Comparison of ENCODE assay signal across 9 cellular contexts in the genomic region with DNA sequence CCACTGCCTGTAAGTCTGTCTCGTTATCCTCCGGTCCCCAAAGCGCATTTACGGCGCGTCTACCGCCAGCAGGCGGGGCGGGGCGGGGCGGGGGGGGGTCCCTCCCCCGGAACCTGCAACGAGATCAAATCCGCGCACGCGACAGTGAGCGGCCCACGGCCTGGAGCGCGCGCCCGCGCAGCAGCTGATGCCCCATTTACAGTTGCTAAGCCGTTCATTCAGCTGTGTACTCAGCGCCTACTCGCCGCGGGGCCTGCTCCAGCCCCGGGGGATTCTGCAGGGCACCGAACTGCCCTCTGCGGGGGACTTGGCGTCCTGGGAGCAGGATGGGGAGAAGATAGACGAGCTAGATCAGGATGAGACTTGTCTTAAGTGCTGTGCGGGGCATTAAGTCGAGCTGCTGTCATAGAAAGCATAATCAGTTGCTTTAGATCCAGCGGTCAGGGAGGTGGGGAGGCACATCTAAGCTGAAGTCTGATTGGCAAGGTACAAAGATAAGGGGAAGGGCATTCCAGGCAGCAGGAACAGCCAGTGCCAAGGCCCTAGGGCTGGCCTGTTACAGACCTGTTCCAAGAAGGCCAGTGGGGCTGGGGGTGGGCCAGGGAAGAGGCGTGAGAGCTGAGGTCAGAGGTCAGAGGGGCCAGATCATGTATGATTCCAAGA. TPM values are rescaled to one million over a fixed set of nuclear protein-coding genes. Genes with fewer than 3 reads are reported as not detected.
DNase-seq lines count a peak whose midpoint lies in the region; ATAC-seq lines count a peak whose summit lies in the region.
"Had no signal": no experiment of that assay in that cellular context is flagged by ENCODE, and none has a peak within 500 bp of the region (broad histone marks: within the 10 kb centered on the region; RNA-seq: fewer than 3 reads in every experiment).

No MANE protein-coding gene starts in this region.

- H3K4me1 ChIP-seq in muscle layer of duodenum (ENCODE audit: control insufficient read depth in 1 of 2, insufficient read depth in 2 of 2, low read length in 2 of 2) = peaks cover 3 to 27% of the 10 kb centered on the region in 2 donors

- H3K27ac ChIP-seq in epithelial cell of prostate (peak overlapping the region; percentile 81), muscle layer of duodenum (ENCODE audit: low read length) (no peak overlapping the region)
- H3K27ac ChIP-seq: neutrophil had no signal

- peak overlapping the region; percentile 67 to 83 for H3K4me3 ChIP-seq in muscle layer of duodenum (ENCODE audit: low read depth in 1 of 2, low read length in 2 of 2)

- no peaks in the 10 kb centered on the region for H3K27me3 ChIP-seq in muscle layer of duodenum (ENCODE audit: low read depth, low read length)

- H3K9me3 ChIP-seq in muscle layer of duodenum (ENCODE audit: control insufficient read depth in 1 of 2, low read length in 2 of 2) = no peaks in the 10 kb centered on the region
- H3K9me3 ChIP-seq: neutrophil had no signal

- peak; percentile 69 for DNase-seq in GDM1 (lab: John Stamatoyannopoulos, UW)
- DNase-seq in HT-29 (ENCODE audit: low spot score) = peak; percentile 39
- peak; percentile 57 for DNase-seq in NOMO-1 treated with DMSO at 0.1 percent for 48 hours (lab: John Stamatoyannopoulos, UW; ENCODE audit: unreplicated experiment)
- peak; percentile 72 for DNase-seq in activated T-cell treated with anti-CD3 and anti-CD28 coated beads for 1 hour (ENCODE audit: low read depth)
- DNase-seq in epithelial cell of prostate (ENCODE audit: low read depth, low spot score) = no peak
- DNase-seq in stimulated activated CD8-positive, alpha-beta memory T cell treated with anti-CD3 and anti-CD28 coated beads, Interleukin-7, amount 100 ng/mL, for 48 hours (ENCODE audit: extremely low read depth in 1 of 2, low read depth in 1 of 2) = peak; percentile 41 to 56

- no peaks in the 10 kb centered on the region for H3K36me3 ChIP-seq in muscle layer of duodenum (ENCODE audit: control insufficient read depth in 1 of 2, insufficient read depth in 2 of 2, low read length in 2 of 2)
- H3K36me3 ChIP-seq: neutrophil had no signal

- ATAC-seq in GM21825 (IDR thresholded peaks at IDR 0.05; ENCODE audit: unreplicated experiment) = no peak

RNA-seq across cellular contexts. Expression of gene CCDC85C, which starts 1.4 kb away (rescaled TPM):
- total RNA-seq in HT-29 (2014; rRNA removed; shearing (Covaris generic)) = 23.8 and 30.7 TPM in 2 replicates

RNA-seq across cellular contexts. Expression of gene HHIPL1, which starts 39.5 kb away (rescaled TPM):
- total RNA-seq in HT-29 (2014; rRNA removed; shearing (Covaris generic)) = not detected in 2 replicates
